9 cellular contexts compared by ENCODE assay signal in the genomic region with DNA sequence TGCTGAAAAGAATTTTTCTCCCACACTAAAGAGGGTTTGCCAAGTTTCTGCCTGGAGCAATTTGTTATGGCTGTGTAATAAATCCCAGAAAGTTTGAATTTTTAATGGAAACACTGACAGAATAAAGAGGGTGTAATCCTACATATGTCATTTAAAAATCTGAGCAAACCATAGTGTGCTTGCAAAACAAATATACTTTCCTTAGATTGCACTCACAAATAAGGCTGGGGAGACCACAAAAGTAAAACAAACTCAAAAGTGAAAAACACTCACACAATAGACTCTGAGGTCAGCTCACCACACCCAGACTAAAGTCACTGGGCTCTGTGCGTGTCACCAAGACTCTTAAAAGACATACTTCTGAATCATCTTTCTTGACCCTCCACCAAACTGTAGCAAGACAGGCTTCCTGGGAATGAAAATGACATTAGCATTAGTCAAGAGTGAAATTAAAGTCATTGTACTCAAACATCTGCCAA. TPM values are rescaled to one million over a fixed set of nuclear protein-coding genes. Genes with fewer than 3 reads are reported as not detected.
DNase-seq lines count a peak whose midpoint lies in the region; ATAC-seq and TF ChIP-seq lines count a peak whose summit lies in the region.
"Had no signal": no experiment of that assay in that cellular context is flagged by ENCODE, and none has a peak within 500 bp of the region (broad histone marks: within the 10 kb centered on the region; RNA-seq: fewer than 3 reads in every experiment).

No MANE protein-coding gene starts in this region.

- H3K36me3 Mint-ChIP-seq in activated naive CD8-positive, alpha-beta T cell treated with anti-CD3 and anti-CD28 coated beads, Interleukin-2, amount 50 U/mL, for 24 hours (ENCODE audit: low read depth), result peaks cover 1% of the 10 kb centered on the region
- no peaks in the 10 kb centered on the region for H3K36me3 Mint-ChIP-seq in natural killer cell

- peak; percentile 16 for ATAC-seq in activated naive CD8-positive, alpha-beta T cell treated with anti-CD3 and anti-CD28 coated beads, Interleukin-2, amount 50 U/mL, for 24 hours
- ATAC-seq in natural killer cell (no peak), HG03565 (IDR thresholded peaks at IDR 0.05; ENCODE audit: unreplicated experiment) (no peak)

- peaks cover 78% of the 10 kb centered on the region for H3K4me1 Mint-ChIP-seq in activated naive CD8-positive, alpha-beta T cell treated with anti-CD3 and anti-CD28 coated beads, Interleukin-2, amount 50 U/mL, for 24 hours
- peaks cover 63 to 72% of the 10 kb centered on the region in 2 donors for H3K4me1 Mint-ChIP-seq in natural killer cell

- peaks cover 0 to 68% (median 40%) of the 10 kb centered on the region in 4 donors for H3K4me1 ChIP-seq in tibial artery

- DNase-seq in EL (peak; percentile 97), LHCN-M2 (ENCODE audit: low read depth) (peak; percentile 92), natural killer cell (no peak), tibial artery (no peak), HPDE6-E6E7 (ENCODE audit: extremely low spot score) (no peak), inferior parietal cortex (ENCODE audit: extremely low spot score) (no peak)
- DNase-seq in activated naive CD8-positive, alpha-beta T cell treated with anti-CD3 and anti-CD28 coated beads, Interleukin-2, amount 50 U/mL, for 24 hours, result peak; percentile 25
- DNase-seq: activated gamma-delta T cell had no signal

- no peak overlapping the region for H3K4me3 Mint-ChIP-seq in activated naive CD8-positive, alpha-beta T cell treated with anti-CD3 and anti-CD28 coated beads, Interleukin-2, amount 50 U/mL, for 24 hours
- H3K4me3 Mint-ChIP-seq in natural killer cell, result no peak overlapping the region

- H3K27ac Mint-ChIP-seq in activated naive CD8-positive, alpha-beta T cell treated with anti-CD3 and anti-CD28 coated beads, Interleukin-2, amount 50 U/mL, for 24 hours, result peak overlapping the region; percentile 78
- H3K27ac Mint-ChIP-seq in natural killer cell, result peak overlapping the region; percentile 80 to 84

- H3K9me3 Mint-ChIP-seq in activated naive CD8-positive, alpha-beta T cell treated with anti-CD3 and anti-CD28 coated beads, Interleukin-2, amount 50 U/mL, for 24 hours, result no peaks in the 10 kb centered on the region
- H3K9me3 Mint-ChIP-seq in natural killer cell, result no peaks in the 10 kb centered on the region

- TF ChIP-seq CTCF in natural killer cell (IDR thresholded peaks at IDR 0.05), result no peak
- TF ChIP-seq CTCF in tibial artery (IDR thresholded peaks at IDR 0.05), result no peak

- intact Hi-C loops in natural killer cell (cut with micrococcal nuclease) (loop anchor here (5.0 to 10.0 kb wide), 5 partner anchors 34 to 939 kb away; partner anchors contain the start of gene NUP153), tibial artery (cut with DNase I; ENCODE audit: low total_unique reads) (loop anchor here (10.0 kb wide), 1 partner anchor 221 kb away; no protein-coding TSS in a partner anchor)

- no peaks in the 10 kb centered on the region for H3K9me3 ChIP-seq in tibial artery

- no peaks in the 10 kb centered on the region for H3K27me3 Mint-ChIP-seq in activated naive CD8-positive, alpha-beta T cell treated with anti-CD3 and anti-CD28 coated beads, Interleukin-2, amount 50 U/mL, for 24 hours
- no peaks in the 10 kb centered on the region for H3K27me3 Mint-ChIP-seq in natural killer cell (ENCODE audit: low read depth in 2 of 2)

- no peaks in the 10 kb centered on the region for H3K36me3 ChIP-seq in tibial artery

- no peaks in the 10 kb centered on the region for H3K27me3 ChIP-seq in tibial artery

- H3K27ac ChIP-seq in tibial artery, result peak overlapping the region in 1 of 2 donors; percentile 91

- no peak overlapping the region for H3K4me3 ChIP-seq in tibial artery

RNA-seq across cellular contexts. Expression of gene ATXN1, which starts 4.8 kb away (rescaled TPM):
- total RNA-seq in LHCN-M2 (2014; rRNA removed) (8.2 and 9.9 TPM in 2 replicates), natural killer cell (100 to 1,000 TPM in 1 of 3 donors, 10 to 100 TPM in 2; 90.4 to 120 (median 97.9) TPM)
- polyA plus RNA-seq in LHCN-M2 (2012), result 5.8 TPM

Comparison
In these comparisons a context has a peak if more than half of its experiments do, and no peak if none do; other contexts are left out.
1. DNase-seq: peak in EL (single experiment), LHCN-M2 (single experiment) and activated naive CD8-positive, alpha-beta T cell treated with anti-CD3 and anti-CD28 coated beads, Interleukin-2, amount 50 U/mL, for 24 hours (single experiment); none in natural killer cell (single experiment), tibial artery (0 of 2), HPDE6-E6E7 (single experiment) and inferior parietal cortex (single experiment).